Comparison of ENCODE assay signal across 8 cellular contexts in the genomic region with DNA sequence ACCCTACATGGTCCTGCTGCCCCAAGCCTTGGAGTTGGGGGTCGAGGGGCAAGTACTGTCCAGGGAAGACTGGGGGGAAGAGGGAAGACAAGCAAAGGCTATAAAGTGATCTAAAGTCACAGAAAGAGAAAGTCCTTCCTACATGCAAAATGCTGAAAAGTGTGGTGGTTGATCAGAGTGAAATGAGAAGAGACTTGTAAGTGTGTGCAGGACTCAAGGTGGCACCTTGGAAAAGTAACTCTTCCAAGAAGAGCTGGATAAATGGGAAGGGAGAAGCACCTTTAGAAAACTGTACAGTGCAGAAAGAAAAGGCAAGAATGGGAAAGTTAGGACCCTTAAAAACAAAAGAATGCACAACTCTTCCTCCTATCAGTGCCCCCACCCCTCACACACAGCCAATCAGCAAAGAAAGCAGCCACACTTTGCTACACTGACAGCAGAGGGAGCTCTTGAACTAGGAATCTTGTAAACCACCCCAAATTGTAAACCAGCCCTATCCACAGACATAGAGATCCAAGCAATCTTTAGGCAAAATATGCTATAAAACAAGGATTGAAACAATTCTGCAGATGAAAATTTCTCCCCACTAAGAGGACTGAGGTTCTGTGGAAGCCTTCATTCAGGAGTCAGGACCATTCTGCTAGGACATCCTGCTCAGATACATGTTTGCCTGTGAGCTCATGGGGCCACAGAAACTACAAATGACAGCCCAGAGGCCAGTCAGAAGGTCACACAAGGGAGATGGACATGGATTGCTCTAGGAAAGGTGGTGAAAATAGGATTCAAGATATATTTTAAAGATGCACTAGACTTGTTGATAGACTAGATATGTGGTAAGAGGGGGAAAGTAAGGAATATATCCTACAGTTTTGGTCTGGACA.
A peak's percentile ranks its signal among the peaks of the same experiment; 100 is the strongest.
DNase-seq lines count a peak whose midpoint lies in the region; FAIRE-seq and TF ChIP-seq lines count a peak whose summit lies in the region.

No MANE protein-coding gene starts in this region.

- H3K4me3 Mint-ChIP-seq in glutamatergic neuron (ENCODE audit: unreplicated experiment) (no peak overlapping the region), immature natural killer cell (no peak overlapping the region)

- peak; percentile 42 for FAIRE-seq in GM18507 (lab: Jason Lieb, UNC)

- H3K9me3 Mint-ChIP-seq in glutamatergic neuron (ENCODE audit: unreplicated experiment) (no peaks in the 10 kb centered on the region), immature natural killer cell (peaks cover 0 to 6% (median 0%) of the 10 kb centered on the region in 6 donors)

- TF ChIP-seq CTCF in VCaP (conservative IDR thresholded peaks at IDR 0.05) (peak; percentile 82), glutamatergic neuron (IDR thresholded peaks at IDR 0.05; ENCODE audit: partially characterized antibody, unreplicated experiment) (peak; percentile 33)

- H3K27me3 Mint-ChIP-seq in glutamatergic neuron (ENCODE audit: unreplicated experiment) (no peaks in the 10 kb centered on the region), immature natural killer cell (ENCODE audit: low read depth in 3 of 3) (no peaks in the 10 kb centered on the region)

- H3K27ac ChIP-seq in VCaP: no peak overlapping the region

- H3K36me3 Mint-ChIP-seq in glutamatergic neuron (ENCODE audit: unreplicated experiment): no peaks in the 10 kb centered on the region
- H3K36me3 Mint-ChIP-seq in immature natural killer cell: no peaks in the 10 kb centered on the region

- H3K27ac Mint-ChIP-seq in glutamatergic neuron (ENCODE audit: unreplicated experiment): no peak overlapping the region
- H3K27ac Mint-ChIP-seq in immature natural killer cell: no peak overlapping the region

- DNase-seq in COR-L47 (lab: John Stamatoyannopoulos, UW) (peak; percentile 34), GM18507 (ENCODE audit: extremely low spot score, insufficient read length, low read depth) (no peak), NAMALWA (ENCODE audit: low spot score) (peak; percentile 69), glutamatergic neuron (peak; percentile 14), stromal cell of bone marrow (ENCODE audit: low read depth) (peak; percentile 22), immature natural killer cell (no peak)
- DNase-seq in activated CD8-positive, alpha-beta memory T cell treated with anti-CD3 and anti-CD28 coated beads for 24 hours: no peak

- no peaks in the 10 kb centered on the region for H3K4me1 Mint-ChIP-seq in glutamatergic neuron (ENCODE audit: low read depth, unreplicated experiment)
- no peaks in the 10 kb centered on the region for H3K4me1 Mint-ChIP-seq in immature natural killer cell

Comparison
In these comparisons a context has a peak if more than half of its experiments do, and no peak if none do; other contexts are left out.
1. DNase-seq: peak in COR-L47 (single experiment), NAMALWA (single experiment), glutamatergic neuron (single experiment) and stromal cell of bone marrow (single experiment); none in GM18507 (single experiment), immature natural killer cell (0 of 3) and activated CD8-positive, alpha-beta memory T cell treated with anti-CD3 and anti-CD28 coated beads for 24 hours (single experiment).